1 cellular context compared by ENCODE assay signal in genomic region chr10:71981024-71981867, GRCh38.
TF ChIP-seq lines count a peak whose summit lies in the region.

No MANE protein-coding gene starts in this region.

TF ChIP-seq in HepG2, 621 proteins besides CTCF, POLR2A, EP300 and RAD21 (continued from another document and continues in another):
- TF ChIP-seq MLX (CRISPR knock-in tag; IDR thresholded peaks at IDR 0.05) (no peak), ZBTB25 (CRISPR knock-in tag; IDR thresholded peaks at IDR 0.05) (no peak), HOXA9 (CRISPR knock-in tag; IDR thresholded peaks at IDR 0.05; ENCODE audit: borderline replicate concordance) (no peak), ZNF12 (CRISPR knock-in tag; IDR thresholded peaks at IDR 0.05) (no peak), ZNF501 (CRISPR knock-in tag; IDR thresholded peaks at IDR 0.05) (0 out of 2 replicates have a peak, but pooled peaks have one; percentile 32), ZGPAT (CRISPR knock-in tag; IDR thresholded peaks at IDR 0.05) (no peak; the same call in 1 of the 2 replicates), SNAPC5 (CRISPR knock-in tag; IDR thresholded peaks at IDR 0.05; ENCODE audit: borderline replicate concordance) (no peak), ZNF614 (CRISPR knock-in tag; IDR thresholded peaks at IDR 0.05; ENCODE audit: borderline replicate concordance) (peak; percentile 51; the same call in 1 of the 2 replicates), GLMP (CRISPR knock-in tag; IDR thresholded peaks at IDR 0.05; ENCODE audit: borderline replicate concordance) (no peak), MLLT10 (CRISPR knock-in tag; IDR thresholded peaks at IDR 0.05) (no peak), ZNF275 (CRISPR knock-in tag; IDR thresholded peaks at IDR 0.05; ENCODE audit: borderline replicate concordance) (no peak), JDP2 (CRISPR knock-in tag; IDR thresholded peaks at IDR 0.05; ENCODE audit: borderline replicate concordance) (no peak), ZNF564 (CRISPR knock-in tag; IDR thresholded peaks at IDR 0.05) (no peak), ZHX1 (CRISPR knock-in tag; IDR thresholded peaks at IDR 0.05; ENCODE audit: low read depth) (0 out of 2 replicates have a peak, but pooled peaks have one; percentile 39), ZBTB34 (CRISPR knock-in tag; IDR thresholded peaks at IDR 0.05) (no peak), STAT5B (CRISPR knock-in tag; IDR thresholded peaks at IDR 0.05) (no peak), CHD2 (IDR thresholded peaks at IDR 0.05; ENCODE audit: low read depth, low read length) (no peak), TGIF2 (CRISPR knock-in tag; IDR thresholded peaks at IDR 0.05) (no peak), RFX5 (IDR thresholded peaks at IDR 0.05; ENCODE audit: low read depth, low read length) (no peak), NFRKB (IDR thresholded peaks at IDR 0.05) (no peak), KDM6A (CRISPR knock-in tag; IDR thresholded peaks at IDR 0.05; ENCODE audit: low read depth) (no peak), ARID2 (CRISPR knock-in tag; IDR thresholded peaks at IDR 0.05; ENCODE audit: borderline replicate concordance) (no peak), ETV5 (CRISPR knock-in tag; IDR thresholded peaks at IDR 0.05; ENCODE audit: borderline replicate concordance) (no peak), ZNF782 (CRISPR knock-in tag; IDR thresholded peaks at IDR 0.05; ENCODE audit: borderline replicate concordance) (no peak), DPF2 (CRISPR knock-in tag; IDR thresholded peaks at IDR 0.05; ENCODE audit: borderline replicate concordance, low read depth) (no peak), CREB3 (CRISPR knock-in tag; IDR thresholded peaks at IDR 0.05) (no peak), PITX1 (CRISPR knock-in tag; IDR thresholded peaks at IDR 0.05) (peak; percentile 48; the same call in 1 of the 2 replicates), IRF1 (CRISPR knock-in tag; IDR thresholded peaks at IDR 0.05; ENCODE audit: low read depth) (no peak), ZNF430 (CRISPR knock-in tag; IDR thresholded peaks at IDR 0.05) (no peak), ZNF567 (CRISPR knock-in tag; IDR thresholded peaks at IDR 0.05; ENCODE audit: borderline replicate concordance) (no peak), RBAK (CRISPR knock-in tag; IDR thresholded peaks at IDR 0.05) (no peak), NR2F1 (CRISPR knock-in tag; IDR thresholded peaks at IDR 0.05) (no peak), PHF8 (CRISPR knock-in tag; IDR thresholded peaks at IDR 0.05) (no peak), ZNF598 (CRISPR knock-in tag; IDR thresholded peaks at IDR 0.05; ENCODE audit: borderline replicate concordance) (0 out of 2 replicates have a peak, but pooled peaks have one; percentile 38), ZNF232 (CRISPR knock-in tag; IDR thresholded peaks at IDR 0.05; ENCODE audit: borderline replicate concordance) (no peak; the same call in 1 of the 2 replicates), STAG1 (CRISPR knock-in tag; IDR thresholded peaks at IDR 0.05) (no peak), ZSCAN31 (CRISPR knock-in tag; IDR thresholded peaks at IDR 0.05; ENCODE audit: low read depth) (peak; percentile 74), RBM39 (IDR thresholded peaks at IDR 0.05; ENCODE audit: low read depth, low read length, poor library complexity, severe bottlenecking) (peak; percentile 35), RFXANK (CRISPR knock-in tag; IDR thresholded peaks at IDR 0.05) (no peak), TCF12 (IDR thresholded peaks at IDR 0.05) (no peak), TCF12 (CRISPR knock-in tag; IDR thresholded peaks at IDR 0.05) (no peak), AGO1 (IDR thresholded peaks at IDR 0.05; ENCODE audit: low read depth, low read length, poor library complexity, severe bottlenecking) (no peak), BATF2 (CRISPR knock-in tag; IDR thresholded peaks at IDR 0.05) (no peak), HNRNPUL1 (IDR thresholded peaks at IDR 0.05; ENCODE audit: low read depth, low read length) (no peak), MATR3 (CRISPR knock-in tag; IDR thresholded peaks at IDR 0.05) (no peak), HIC2 (CRISPR knock-in tag; IDR thresholded peaks at IDR 0.05; ENCODE audit: low read depth) (peak; percentile 85), LBX2 (CRISPR knock-in tag; IDR thresholded peaks at IDR 0.05; ENCODE audit: borderline replicate concordance) (no peak), TIGD3 (CRISPR knock-in tag; IDR thresholded peaks at IDR 0.05; ENCODE audit: borderline replicate concordance) (no peak), KLF12 (CRISPR knock-in tag; IDR thresholded peaks at IDR 0.05; ENCODE audit: borderline replicate concordance) (no peak), ZBTB38 (CRISPR knock-in tag; IDR thresholded peaks at IDR 0.05) (peak; percentile 81; the same call in 1 of the 2 replicates)
